Comparison of ENCODE assay signal across 27 cellular contexts in the genomic region with DNA sequence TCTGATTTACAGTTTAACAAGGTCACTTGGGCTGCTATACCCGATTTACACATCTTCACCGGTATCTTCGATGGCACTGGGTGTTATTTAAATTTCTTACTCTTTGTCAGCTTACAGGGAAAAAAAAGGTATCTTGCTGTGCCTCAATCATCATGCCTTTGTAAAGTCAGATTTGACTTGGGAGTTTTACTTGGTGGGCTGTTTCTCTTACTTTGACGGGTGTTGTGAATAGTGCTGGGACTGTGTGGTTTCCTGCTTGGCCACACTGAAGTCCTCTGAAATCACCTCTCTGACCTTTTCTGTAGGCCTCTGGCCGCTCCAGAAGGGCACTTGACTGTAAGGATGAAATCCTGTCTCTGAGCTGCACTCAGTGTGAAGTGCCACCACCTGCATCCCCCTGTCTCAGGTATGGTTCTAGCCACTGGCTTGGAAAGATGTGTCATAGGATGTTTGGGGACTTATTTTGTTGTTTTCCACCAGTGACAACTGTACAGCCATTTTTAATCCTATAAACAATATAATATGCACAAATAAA.
"Had no signal": no experiment of that assay in that cellular context is flagged by ENCODE, and none has a peak within 500 bp of the region (broad histone marks: within the 10 kb centered on the region; RNA-seq: fewer than 3 reads in every experiment).

No MANE protein-coding gene starts in this region.

- H3K27me3 Mint-ChIP-seq: naive thymus-derived CD8-positive, alpha-beta T cell; stimulated activated naive B cell treated with anti-CD40 and anti-IgM and Interleukin-4, amounts not matched to agents 10 μg/mL and 1 μg/mL and 100 μg/mL, for 72 hours; stimulated activated naive CD8-positive, alpha-beta T cell treated with anti-CD3 and anti-CD28 coated beads, Interleukin-15, Interleukin-2, amounts not matched to agents 100 ng/mL and 50 ng/mL, for 24 hours had no signal

- DNase-seq: colonic mucosa; dermis blood vessel endothelial cell; effector memory CD4-positive, alpha-beta T cell; erythroblast; esophagus squamous epithelium; foreskin melanocyte; glutamatergic neuron; heart right ventricle; hippocampal formation; left ventricle myocardium superior; lower lobe of right lung; naive thymus-derived CD8-positive, alpha-beta T cell; nephron progenitor cell; nucleus accumbens; ovary; posterior cingulate gyrus; psoas muscle; right cardiac atrium; sigmoid colon; stimulated activated CD4-positive, alpha-beta T cell treated with anti-CD3 and anti-CD28 coated beads, Interleukin-15, amount 100 ng/mL, for 24 hours; stimulated activated CD4-positive, alpha-beta T cell treated with anti-CD3 and anti-CD28 coated beads, Interleukin-2, amount 100 ng/mL, for 48 hours; stimulated activated naive B cell treated with anti-CD40 and anti-IgM and Interleukin-4, amounts not matched to agents 10 μg/mL and 1 μg/mL and 100 μg/mL, for 72 hours; upper lobe of right lung had no signal

- H3K4me3 ChIP-seq: colonic mucosa, esophagus squamous epithelium, heart right ventricle, lower lobe of right lung, ovary, psoas muscle, sigmoid colon, thoracic aorta, tibial nerve, upper lobe of right lung, vagina had no signal

- H3K27me3 ChIP-seq: colonic mucosa, esophagus squamous epithelium, heart right ventricle, ovary, sigmoid colon, tibial nerve, upper lobe of right lung, vagina had no signal

- ATAC-seq: heart right ventricle; left ventricle myocardium superior; lower lobe of right lung; naive thymus-derived CD8-positive, alpha-beta T cell; psoas muscle; right cardiac atrium; stimulated activated naive B cell treated with anti-CD40 and anti-IgM and Interleukin-4, amounts not matched to agents 10 μg/mL and 1 μg/mL and 100 μg/mL, for 72 hours; upper lobe of right lung had no signal

- H3K36me3 ChIP-seq: colonic mucosa, lower lobe of right lung, ovary, sigmoid colon, thoracic aorta, upper lobe of right lung, vagina had no signal

- H3K4me3 Mint-ChIP-seq: naive thymus-derived CD8-positive, alpha-beta T cell; nephron progenitor cell; stimulated activated naive B cell treated with anti-CD40 and anti-IgM and Interleukin-4, amounts not matched to agents 10 μg/mL and 1 μg/mL and 100 μg/mL, for 72 hours; stimulated activated naive CD8-positive, alpha-beta T cell treated with anti-CD3 and anti-CD28 coated beads, Interleukin-15, Interleukin-2, amounts not matched to agents 100 ng/mL and 50 ng/mL, for 24 hours had no signal

- H3K9me3 ChIP-seq: colonic mucosa, esophagus squamous epithelium, heart right ventricle, lower lobe of right lung, ovary, psoas muscle, sigmoid colon, thoracic aorta, tibial nerve, upper lobe of right lung, vagina had no signal

- H3K4me1 ChIP-seq: colonic mucosa, esophagus squamous epithelium, heart right ventricle, lower lobe of right lung, psoas muscle, sigmoid colon, upper lobe of right lung, vagina had no signal

- H3K27ac Mint-ChIP-seq: naive thymus-derived CD8-positive, alpha-beta T cell; nephron progenitor cell; stimulated activated naive B cell treated with anti-CD40 and anti-IgM and Interleukin-4, amounts not matched to agents 10 μg/mL and 1 μg/mL and 100 μg/mL, for 72 hours had no signal

- H3K27ac ChIP-seq: colonic mucosa, esophagus squamous epithelium, heart right ventricle, lower lobe of right lung, ovary, psoas muscle, sigmoid colon, thoracic aorta, tibial nerve, upper lobe of right lung, vagina had no signal

- H3K9me3 Mint-ChIP-seq: naive thymus-derived CD8-positive, alpha-beta T cell; stimulated activated naive B cell treated with anti-CD40 and anti-IgM and Interleukin-4, amounts not matched to agents 10 μg/mL and 1 μg/mL and 100 μg/mL, for 72 hours; stimulated activated naive CD8-positive, alpha-beta T cell treated with anti-CD3 and anti-CD28 coated beads, Interleukin-15, Interleukin-2, amounts not matched to agents 100 ng/mL and 50 ng/mL, for 24 hours had no signal
